Comparison of ENCODE assay signal across 1 cellular context in the genomic region with DNA sequence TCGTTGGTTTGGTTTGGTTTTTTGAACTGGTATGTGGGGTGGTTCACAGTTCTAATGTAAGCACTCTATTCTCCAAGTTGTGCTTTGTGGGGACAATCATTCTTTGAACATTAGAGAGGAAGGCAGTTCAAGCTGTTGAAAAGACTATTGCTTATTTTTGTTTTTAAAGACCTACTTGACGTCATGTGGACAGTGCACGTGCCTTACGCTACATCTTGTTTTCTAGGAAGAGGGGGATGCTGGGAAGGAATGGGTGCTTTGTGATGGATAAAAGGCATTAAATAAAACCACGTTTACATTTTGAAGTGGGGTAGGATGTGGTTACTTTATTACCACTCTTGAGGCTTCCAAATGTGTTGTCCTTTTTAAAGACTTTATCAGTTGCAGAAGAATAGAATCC.
TF ChIP-seq lines count a peak whose summit lies in the region.

No MANE protein-coding gene starts in this region.

TF ChIP-seq in GM23338, 12 proteins besides CTCF, POLR2A, EP300 and RAD21 (continued from another document):
- TF ChIP-seq, protein P1, sequence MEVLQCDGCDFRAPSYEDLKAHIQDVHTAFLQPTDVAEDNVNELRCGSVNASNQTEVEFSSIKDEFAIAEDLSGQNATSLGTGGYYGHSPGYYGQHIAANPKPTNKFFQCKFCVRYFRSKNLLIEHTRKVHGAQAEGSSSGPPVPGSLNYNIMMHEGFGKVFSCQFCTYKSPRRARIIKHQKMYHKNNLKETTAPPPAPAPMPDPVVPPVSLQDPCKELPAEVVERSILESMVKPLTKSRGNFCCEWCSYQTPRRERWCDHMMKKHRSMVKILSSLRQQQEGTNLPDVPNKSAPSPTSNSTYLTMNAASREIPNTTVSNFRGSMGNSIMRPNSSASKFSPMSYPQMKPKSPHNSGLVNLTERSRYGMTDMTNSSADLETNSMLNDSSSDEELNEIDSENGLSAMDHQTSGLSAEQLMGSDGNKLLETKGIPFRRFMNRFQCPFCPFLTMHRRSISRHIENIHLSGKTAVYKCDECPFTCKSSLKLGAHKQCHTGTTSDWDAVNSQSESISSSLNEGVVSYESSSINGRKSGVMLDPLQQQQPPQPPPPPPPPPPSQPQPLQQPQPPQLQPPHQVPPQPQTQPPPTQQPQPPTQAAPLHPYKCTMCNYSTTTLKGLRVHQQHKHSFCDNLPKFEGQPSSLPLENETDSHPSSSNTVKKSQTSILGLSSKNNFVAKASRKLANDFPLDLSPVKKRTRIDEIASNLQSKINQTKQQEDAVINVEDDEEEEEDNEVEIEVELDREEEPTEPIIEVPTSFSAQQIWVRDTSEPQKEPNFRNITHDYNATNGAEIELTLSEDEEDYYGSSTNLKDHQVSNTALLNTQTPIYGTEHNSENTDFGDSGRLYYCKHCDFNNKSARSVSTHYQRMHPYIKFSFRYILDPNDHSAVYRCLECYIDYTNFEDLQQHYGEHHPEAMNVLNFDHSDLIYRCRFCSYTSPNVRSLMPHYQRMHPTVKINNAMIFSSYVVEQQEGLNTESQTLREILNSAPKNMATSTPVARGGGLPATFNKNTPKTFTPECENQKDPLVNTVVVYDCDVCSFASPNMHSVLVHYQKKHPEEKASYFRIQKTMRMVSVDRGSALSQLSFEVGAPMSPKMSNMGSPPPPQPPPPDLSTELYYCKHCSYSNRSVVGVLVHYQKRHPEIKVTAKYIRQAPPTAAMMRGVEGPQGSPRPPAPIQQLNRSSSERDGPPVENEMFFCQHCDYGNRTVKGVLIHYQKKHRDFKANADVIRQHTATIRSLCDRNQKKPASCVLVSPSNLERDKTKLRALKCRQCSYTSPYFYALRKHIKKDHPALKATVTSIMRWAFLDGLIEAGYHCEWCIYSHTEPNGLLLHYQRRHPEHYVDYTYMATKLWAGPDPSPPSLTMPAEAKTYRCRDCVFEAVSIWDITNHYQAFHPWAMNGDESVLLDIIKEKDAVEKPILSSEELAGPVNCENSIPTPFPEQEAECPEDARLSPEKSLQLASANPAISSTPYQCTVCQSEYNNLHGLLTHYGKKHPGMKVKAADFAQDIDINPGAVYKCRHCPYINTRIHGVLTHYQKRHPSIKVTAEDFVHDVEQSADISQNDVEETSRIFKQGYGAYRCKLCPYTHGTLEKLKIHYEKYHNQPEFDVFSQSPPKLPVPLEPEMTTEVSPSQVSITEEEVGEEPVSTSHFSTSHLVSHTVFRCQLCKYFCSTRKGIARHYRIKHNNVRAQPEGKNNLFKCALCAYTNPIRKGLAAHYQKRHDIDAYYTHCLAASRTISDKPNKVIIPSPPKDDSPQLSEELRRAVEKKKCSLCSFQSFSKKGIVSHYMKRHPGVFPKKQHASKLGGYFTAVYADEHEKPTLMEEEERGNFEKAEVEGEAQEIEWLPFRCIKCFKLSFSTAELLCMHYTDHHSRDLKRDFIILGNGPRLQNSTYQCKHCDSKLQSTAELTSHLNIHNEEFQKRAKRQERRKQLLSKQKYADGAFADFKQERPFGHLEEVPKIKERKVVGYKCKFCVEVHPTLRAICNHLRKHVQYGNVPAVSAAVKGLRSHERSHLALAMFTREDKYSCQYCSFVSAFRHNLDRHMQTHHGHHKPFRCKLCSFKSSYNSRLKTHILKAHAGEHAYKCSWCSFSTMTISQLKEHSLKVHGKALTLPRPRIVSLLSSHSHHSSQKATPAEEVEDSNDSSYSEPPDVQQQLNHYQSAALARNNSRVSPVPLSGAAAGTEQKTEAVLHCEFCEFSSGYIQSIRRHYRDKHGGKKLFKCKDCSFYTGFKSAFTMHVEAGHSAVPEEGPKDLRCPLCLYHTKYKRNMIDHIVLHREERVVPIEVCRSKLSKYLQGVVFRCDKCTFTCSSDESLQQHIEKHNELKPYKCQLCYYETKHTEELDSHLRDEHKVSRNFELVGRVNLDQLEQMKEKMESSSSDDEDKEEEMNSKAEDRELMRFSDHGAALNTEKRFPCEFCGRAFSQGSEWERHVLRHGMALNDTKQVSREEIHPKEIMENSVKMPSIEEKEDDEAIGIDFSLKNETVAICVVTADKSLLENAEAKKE (CRISPR knock-in tag; IDR thresholded peaks at IDR 0.05), result no peak
- TF ChIP-seq STAT1 (IDR thresholded peaks at IDR 0.05; ENCODE audit: unreplicated experiment) (no peak), JUNB (IDR thresholded peaks at IDR 0.05; ENCODE audit: unreplicated experiment) (no peak), ZNF331 (CRISPR knock-in tag; IDR thresholded peaks at IDR 0.05; ENCODE audit: low read depth) (no peak), EZH2phosphoT487 (IDR thresholded peaks at IDR 0.05; ENCODE audit: unreplicated experiment) (no peak), CREB1 (CRISPR knock-in tag; IDR thresholded peaks at IDR 0.05; ENCODE audit: low read depth) (no peak), ZNF114 (CRISPR knock-in tag; IDR thresholded peaks at IDR 0.05) (no peak), POLR2AphosphoS5 (IDR thresholded peaks at IDR 0.05; ENCODE audit: low read depth) (no peak), EZH2 (IDR thresholded peaks at IDR 0.05; ENCODE audit: low read depth, unreplicated experiment) (no peak)
- TF ChIP-seq, protein P2, sequence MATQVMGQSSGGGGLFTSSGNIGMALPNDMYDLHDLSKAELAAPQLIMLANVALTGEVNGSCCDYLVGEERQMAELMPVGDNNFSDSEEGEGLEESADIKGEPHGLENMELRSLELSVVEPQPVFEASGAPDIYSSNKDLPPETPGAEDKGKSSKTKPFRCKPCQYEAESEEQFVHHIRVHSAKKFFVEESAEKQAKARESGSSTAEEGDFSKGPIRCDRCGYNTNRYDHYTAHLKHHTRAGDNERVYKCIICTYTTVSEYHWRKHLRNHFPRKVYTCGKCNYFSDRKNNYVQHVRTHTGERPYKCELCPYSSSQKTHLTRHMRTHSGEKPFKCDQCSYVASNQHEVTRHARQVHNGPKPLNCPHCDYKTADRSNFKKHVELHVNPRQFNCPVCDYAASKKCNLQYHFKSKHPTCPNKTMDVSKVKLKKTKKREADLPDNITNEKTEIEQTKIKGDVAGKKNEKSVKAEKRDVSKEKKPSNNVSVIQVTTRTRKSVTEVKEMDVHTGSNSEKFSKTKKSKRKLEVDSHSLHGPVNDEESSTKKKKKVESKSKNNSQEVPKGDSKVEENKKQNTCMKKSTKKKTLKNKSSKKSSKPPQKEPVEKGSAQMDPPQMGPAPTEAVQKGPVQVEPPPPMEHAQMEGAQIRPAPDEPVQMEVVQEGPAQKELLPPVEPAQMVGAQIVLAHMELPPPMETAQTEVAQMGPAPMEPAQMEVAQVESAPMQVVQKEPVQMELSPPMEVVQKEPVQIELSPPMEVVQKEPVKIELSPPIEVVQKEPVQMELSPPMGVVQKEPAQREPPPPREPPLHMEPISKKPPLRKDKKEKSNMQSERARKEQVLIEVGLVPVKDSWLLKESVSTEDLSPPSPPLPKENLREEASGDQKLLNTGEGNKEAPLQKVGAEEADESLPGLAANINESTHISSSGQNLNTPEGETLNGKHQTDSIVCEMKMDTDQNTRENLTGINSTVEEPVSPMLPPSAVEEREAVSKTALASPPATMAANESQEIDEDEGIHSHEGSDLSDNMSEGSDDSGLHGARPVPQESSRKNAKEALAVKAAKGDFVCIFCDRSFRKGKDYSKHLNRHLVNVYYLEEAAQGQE (IDR thresholded peaks at IDR 0.05; ENCODE audit: unreplicated experiment), result no peak
- TF ChIP-seq, protein P3, sequence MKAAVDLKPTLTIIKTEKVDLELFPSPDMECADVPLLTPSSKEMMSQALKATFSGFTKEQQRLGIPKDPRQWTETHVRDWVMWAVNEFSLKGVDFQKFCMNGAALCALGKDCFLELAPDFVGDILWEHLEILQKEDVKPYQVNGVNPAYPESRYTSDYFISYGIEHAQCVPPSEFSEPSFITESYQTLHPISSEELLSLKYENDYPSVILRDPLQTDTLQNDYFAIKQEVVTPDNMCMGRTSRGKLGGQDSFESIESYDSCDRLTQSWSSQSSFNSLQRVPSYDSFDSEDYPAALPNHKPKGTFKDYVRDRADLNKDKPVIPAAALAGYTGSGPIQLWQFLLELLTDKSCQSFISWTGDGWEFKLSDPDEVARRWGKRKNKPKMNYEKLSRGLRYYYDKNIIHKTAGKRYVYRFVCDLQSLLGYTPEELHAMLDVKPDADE (IDR thresholded peaks at IDR 0.05), result no peak
TF ChIP-seq in GM23338: peak in this region for 0.
